12 cellular contexts compared by ENCODE assay signal in genomic region chr4:159070742-159071141, GRCh38. TPM values are rescaled to one million over a fixed set of nuclear protein-coding genes. Genes with fewer than 3 reads are reported as not detected.
A peak's percentile ranks its signal among the peaks of the same experiment; 100 is the strongest.
DNase-seq lines count a peak whose midpoint lies in the region; ATAC-seq lines count a peak whose summit lies in the region.
"Had no signal": no experiment of that assay in that cellular context is flagged by ENCODE, and none has a peak within 500 bp of the region (broad histone marks: within the 10 kb centered on the region; RNA-seq: fewer than 3 reads in every experiment).

No MANE protein-coding gene starts in this region.

- no peak for ATAC-seq in HG02884 (IDR thresholded peaks at IDR 0.05; ENCODE audit: unreplicated experiment)

- no peak overlapping the region for H3K9ac ChIP-seq in adipocyte (ENCODE audit: low read length)

- peaks cover 25% of the 10 kb centered on the region for H3K4me1 ChIP-seq in adipocyte (ENCODE audit: control insufficient read depth, insufficient read depth, low read length)

- H3K9me3 ChIP-seq in adipocyte (ENCODE audit: control insufficient read depth, low read length): no peaks in the 10 kb centered on the region
- H3K9me3 ChIP-seq: HAP-1 had no signal

- H3K36me3 ChIP-seq in adipocyte (ENCODE audit: control insufficient read depth, insufficient read depth, low read length, severe bottlenecking): no peaks in the 10 kb centered on the region
- H3K36me3 ChIP-seq: HAP-1 had no signal

- DNase-seq in HS-27A (ENCODE audit: low read depth): peak; percentile 84
- peak; percentile 40 for DNase-seq in adipocyte (ENCODE audit: low read depth)
- DNase-seq in fibroblast of the conjunctiva (ENCODE audit: low read depth): peak; percentile 79
- peak; percentile 87 for DNase-seq in smooth muscle cell of the brain vasculature (ENCODE audit: low read depth, low spot score)
- DNase-seq in occipital lobe (lab: John Stamatoyannopoulos, UW): no peak
- DNase-seq in T-helper 1 cell: no peak
- DNase-seq: activated T-cell treated with anti-CD3 and anti-CD28 coated beads, Interleukin-2, amount 50 U/mL, for 48 hours; central memory CD4-positive, alpha-beta T cell; NCI-H1092; stimulated activated naive CD4-positive, alpha-beta T cell had no signal

- H3K4me3 ChIP-seq in adipocyte (ENCODE audit: low read length): peak overlapping the region; percentile 9
- H3K4me3 ChIP-seq: HAP-1 had no signal

- no peaks in the 10 kb centered on the region for H3K27me3 ChIP-seq in adipocyte (replicated peaks; ENCODE audit: control insufficient read depth, insufficient read depth, low read length)

RNA-seq across cellular contexts. Expression of gene RAPGEF2, which starts 32.1 kb away (rescaled TPM):
- total RNA-seq in occipital lobe: 251 TPM

Comparison
In these comparisons a context has a peak if more than half of its experiments do, and no peak if none do; other contexts are left out.
1. DNase-seq: peak in HS-27A (single experiment), adipocyte (single experiment), fibroblast of the conjunctiva (single experiment) and smooth muscle cell of the brain vasculature (single experiment); none in occipital lobe (single experiment) and T-helper 1 cell (0 of 5).